In the genomic region with DNA sequence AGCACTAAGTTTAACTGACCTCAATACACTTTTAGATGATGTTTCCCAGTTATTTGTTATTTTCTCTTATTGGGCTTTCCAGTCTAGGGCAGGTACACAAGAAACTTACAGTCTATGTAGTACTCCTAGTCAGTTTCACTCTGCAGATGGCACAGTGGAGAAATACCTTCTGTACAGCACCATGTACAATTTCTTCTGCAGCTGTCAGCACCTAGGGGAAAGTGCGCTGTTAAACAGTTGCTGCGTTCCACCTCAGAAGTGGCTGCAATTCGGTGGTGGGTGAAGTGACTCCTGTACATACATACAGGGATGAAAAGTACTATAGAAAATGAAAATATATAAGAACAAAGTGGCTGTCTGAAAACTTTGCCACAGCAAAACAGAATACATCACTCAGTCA, we compare ENCODE assay signal across 21 cellular contexts. TPM values are rescaled to one million over a fixed set of nuclear protein-coding genes. Genes with fewer than 3 reads are reported as not detected.
"Had no signal": no experiment of that assay in that cellular context is flagged by ENCODE, and none has a peak within 500 bp of the region (broad histone marks: within the 10 kb centered on the region; RNA-seq: fewer than 3 reads in every experiment).

No MANE protein-coding gene starts in this region.

- H3K4me3 ChIP-seq: esophagus muscularis mucosa, gastrocnemius medialis, left ventricle myocardium inferior, lung, pancreas, right lobe of liver, testis, tibial nerve had no signal

- DNase-seq: effector memory CD4-positive, alpha-beta T cell; gastrocnemius medialis; immature natural killer cell; left ventricle myocardium inferior; mesenchymal stem cell; midbrain; occipital lobe; pancreas; right lobe of liver; stimulated activated CD4-positive, alpha-beta T cell treated with anti-CD3 and anti-CD28 coated beads, Interleukin-15, amount 100 ng/mL, for 24 hours; stimulated activated CD4-positive, alpha-beta T cell treated with anti-CD3 and anti-CD28 coated beads, Interleukin-1b, Interleukin-23, amount 100 ng/mL, for 48 hours; stimulated activated CD4-positive, alpha-beta T cell treated with anti-CD3 and anti-CD28 coated beads, Interleukin-4, amount 100 ng/mL, for 4 hours; stimulated activated naive B cell treated with anti-CD40 and anti-IgM and Interleukin-4, amounts not matched to agents 10 μg/mL and 1 μg/mL and 100 μg/mL, for 72 hours; stimulated activated naive CD8-positive, alpha-beta T cell treated with anti-CD3 and anti-CD28 coated beads, Interleukin-15, amount 100 ng/mL, for 72 hours; testis had no signal

- H3K9me3 ChIP-seq: esophagus muscularis mucosa, gastrocnemius medialis, left ventricle myocardium inferior, pancreas, right lobe of liver, testis, tibial nerve had no signal

- H3K27me3 ChIP-seq: esophagus muscularis mucosa, gastrocnemius medialis, pancreas, right lobe of liver, testis, tibial nerve had no signal

- H3K4me1 ChIP-seq: gastrocnemius medialis, left ventricle myocardium inferior, right lobe of liver, testis, tibial nerve had no signal

- ATAC-seq: gastrocnemius medialis; natural killer cell treated with Interleukin-12 subunit alpha and Interleukin-12 subunit beta and Interleukin-15 and Interleukin-18, amount 100 ng/mL, for 72 hours; pancreas; right lobe of liver; stimulated activated naive B cell treated with anti-CD40 and anti-IgM and Interleukin-4, amounts not matched to agents 10 μg/mL and 1 μg/mL and 100 μg/mL, for 72 hours; stimulated activated naive CD8-positive, alpha-beta T cell treated with anti-CD3 and anti-CD28 coated beads, Interleukin-15, amount 100 ng/mL, for 72 hours had no signal

- H3K27ac ChIP-seq: epithelial cell of prostate, esophagus muscularis mucosa, gastrocnemius medialis, left ventricle myocardium inferior, pancreas, right lobe of liver, testis, tibial nerve had no signal

- H3K36me3 ChIP-seq: esophagus muscularis mucosa, gastrocnemius medialis, left ventricle myocardium inferior, pancreas, right lobe of liver had no signal

RNA-seq across cellular contexts. Expression of a gene that starts 48.3 kb away (rescaled TPM):
- total RNA-seq: natural killer cell treated with Interleukin-12 subunit alpha and Interleukin-12 subunit beta and Interleukin-15 and Interleukin-18, amount 100 ng/mL, for 72 hours had no signal
- polyA plus RNA-seq: immature natural killer cell, keratinocyte had no signal
